1 cellular context compared by ENCODE assay signal in the genomic region with DNA sequence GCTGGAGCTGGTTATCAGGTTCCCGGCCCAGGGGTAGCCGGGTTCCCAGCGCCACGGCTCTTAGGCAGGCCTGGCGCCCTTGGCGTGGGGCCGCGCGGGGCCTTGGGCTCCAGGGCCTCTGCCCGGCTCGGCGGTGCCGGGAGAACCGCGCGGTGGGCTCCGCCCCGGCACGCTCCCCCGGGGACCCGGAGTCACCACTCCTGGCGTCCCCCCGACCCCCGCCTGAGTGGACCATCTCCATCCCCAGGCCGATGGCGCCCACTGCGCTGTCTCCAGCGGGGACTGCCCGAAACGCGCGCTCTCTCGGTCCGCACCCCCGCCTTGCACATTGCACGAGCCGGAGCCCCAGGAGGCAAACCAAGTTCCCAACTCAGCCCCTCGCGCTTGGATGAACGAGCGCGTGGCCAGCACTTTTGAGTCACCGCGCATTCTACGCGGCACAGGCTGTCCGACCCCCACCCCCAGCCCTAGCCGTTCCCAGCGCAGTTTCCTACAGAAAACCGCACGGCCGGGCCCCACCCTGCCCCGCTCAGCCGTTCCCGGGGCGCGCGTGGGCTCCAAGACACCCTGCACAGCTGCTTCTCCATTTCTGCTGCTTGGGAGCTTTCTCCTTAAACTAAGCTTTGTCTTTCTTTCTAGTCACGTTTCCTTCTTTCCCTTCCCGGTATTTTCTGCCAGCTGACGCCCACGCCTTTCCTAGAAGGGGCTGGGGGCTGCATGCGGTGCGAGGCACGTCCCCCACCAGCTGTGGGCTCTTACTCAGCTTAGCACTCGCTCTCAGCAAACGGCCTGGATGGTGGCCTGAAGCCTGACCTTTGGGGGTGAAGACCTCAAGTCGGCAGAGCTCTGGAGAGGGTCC.
TF ChIP-seq lines count a peak whose summit lies in the region.

No MANE protein-coding gene starts in this region.

TF ChIP-seq in HepG2, 621 proteins besides CTCF, POLR2A, EP300 and RAD21 (continued from another document and continues in another):
- TF ChIP-seq CERS6 (CRISPR knock-in tag; IDR thresholded peaks at IDR 0.05) (no peak), ZNF263 (CRISPR knock-in tag; IDR thresholded peaks at IDR 0.05) (0 out of 2 replicates have a peak, but pooled peaks have one; percentile 6), TEAD3 (CRISPR knock-in tag; optimal IDR thresholded peaks at IDR 0.05; ENCODE audit: borderline replicate concordance) (no peak), KMT2A (CRISPR knock-in tag; IDR thresholded peaks at IDR 0.05) (peak; percentile 62; the same call in 1 of the 2 replicates), TRIM24 (CRISPR knock-in tag; IDR thresholded peaks at IDR 0.05) (no peak), MXD4 (CRISPR knock-in tag; IDR thresholded peaks at IDR 0.05) (peak; percentile 40; the same call in 1 of the 2 replicates), ARNTL (CRISPR knock-in tag; IDR thresholded peaks at IDR 0.05) (no peak), AHR (CRISPR knock-in tag; IDR thresholded peaks at IDR 0.05) (0 out of 2 replicates have a peak, but pooled peaks have one; percentile 14), ZMAT3 (CRISPR knock-in tag; conservative IDR thresholded peaks at IDR 0.05) (0 out of 2 replicates have a peak, but pooled peaks have one; percentile 39), AFF4 (CRISPR knock-in tag; IDR thresholded peaks at IDR 0.05) (no peak), ZNF775 (CRISPR knock-in tag; IDR thresholded peaks at IDR 0.05; ENCODE audit: borderline replicate concordance) (no peak), ZNF777 (CRISPR knock-in tag; IDR thresholded peaks at IDR 0.05) (0 out of 2 replicates have a peak, but pooled peaks have one; percentile 3), RBM39 (IDR thresholded peaks at IDR 0.05; ENCODE audit: low read depth, low read length, poor library complexity, severe bottlenecking) (peak; percentile 64), ZFP1 (CRISPR knock-in tag; IDR thresholded peaks at IDR 0.05) (0 out of 2 replicates have a peak, but pooled peaks have one; percentile 8), KLF13 (CRISPR knock-in tag; IDR thresholded peaks at IDR 0.05) (no peak), ZNF33B (CRISPR knock-in tag; IDR thresholded peaks at IDR 0.05) (peak; percentile 35; the same call in 1 of the 2 replicates), GABPB1 (CRISPR knock-in tag; IDR thresholded peaks at IDR 0.05) (0 out of 2 replicates have a peak, but pooled peaks have one; percentile 16), ZNF891 (CRISPR knock-in tag; IDR thresholded peaks at IDR 0.05) (peak; percentile 25; the same call in 1 of the 2 replicates), ZBTB38 (CRISPR knock-in tag; IDR thresholded peaks at IDR 0.05) (peak; percentile 80), TP53 (CRISPR knock-in tag; conservative IDR thresholded peaks at IDR 0.05) (no peak), RBFOX2 (IDR thresholded peaks at IDR 0.05; ENCODE audit: low read depth, low read length) (peak; percentile 86), HNRNPLL (IDR thresholded peaks at IDR 0.05; ENCODE audit: low read depth, low read length, poor library complexity, severe bottlenecking) (peak; percentile 72), POLR2G (IDR thresholded peaks at IDR 0.05; ENCODE audit: low read depth, low read length) (peak; percentile 78), ZNF800 (CRISPR knock-in tag; IDR thresholded peaks at IDR 0.05) (0 out of 2 replicates have a peak, but pooled peaks have one; percentile 51), ATRX (CRISPR knock-in tag; IDR thresholded peaks at IDR 0.05; ENCODE audit: borderline replicate concordance) (no peak), KLF11 (CRISPR knock-in tag; IDR thresholded peaks at IDR 0.05) (no peak), YY1 (IDR thresholded peaks at IDR 0.05; ENCODE audit: insufficient read depth, insufficient replicate concordance, low read depth, low read length) (peak; percentile 66), TBX2 (CRISPR knock-in tag; IDR thresholded peaks at IDR 0.05; ENCODE audit: borderline replicate concordance) (0 out of 2 replicates have a peak, but pooled peaks have one; percentile 24), NCOA2 (CRISPR knock-in tag; IDR thresholded peaks at IDR 0.05) (0 out of 2 replicates have a peak, but pooled peaks have one; percentile 10), MAFG (CRISPR knock-in tag; IDR thresholded peaks at IDR 0.05) (0 out of 2 replicates have a peak, but pooled peaks have one; percentile 6)
- TF ChIP-seq, protein P1, sequence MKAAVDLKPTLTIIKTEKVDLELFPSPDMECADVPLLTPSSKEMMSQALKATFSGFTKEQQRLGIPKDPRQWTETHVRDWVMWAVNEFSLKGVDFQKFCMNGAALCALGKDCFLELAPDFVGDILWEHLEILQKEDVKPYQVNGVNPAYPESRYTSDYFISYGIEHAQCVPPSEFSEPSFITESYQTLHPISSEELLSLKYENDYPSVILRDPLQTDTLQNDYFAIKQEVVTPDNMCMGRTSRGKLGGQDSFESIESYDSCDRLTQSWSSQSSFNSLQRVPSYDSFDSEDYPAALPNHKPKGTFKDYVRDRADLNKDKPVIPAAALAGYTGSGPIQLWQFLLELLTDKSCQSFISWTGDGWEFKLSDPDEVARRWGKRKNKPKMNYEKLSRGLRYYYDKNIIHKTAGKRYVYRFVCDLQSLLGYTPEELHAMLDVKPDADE (CRISPR knock-in tag; IDR thresholded peaks at IDR 0.05): no peak
- TF ChIP-seq, protein P2, sequence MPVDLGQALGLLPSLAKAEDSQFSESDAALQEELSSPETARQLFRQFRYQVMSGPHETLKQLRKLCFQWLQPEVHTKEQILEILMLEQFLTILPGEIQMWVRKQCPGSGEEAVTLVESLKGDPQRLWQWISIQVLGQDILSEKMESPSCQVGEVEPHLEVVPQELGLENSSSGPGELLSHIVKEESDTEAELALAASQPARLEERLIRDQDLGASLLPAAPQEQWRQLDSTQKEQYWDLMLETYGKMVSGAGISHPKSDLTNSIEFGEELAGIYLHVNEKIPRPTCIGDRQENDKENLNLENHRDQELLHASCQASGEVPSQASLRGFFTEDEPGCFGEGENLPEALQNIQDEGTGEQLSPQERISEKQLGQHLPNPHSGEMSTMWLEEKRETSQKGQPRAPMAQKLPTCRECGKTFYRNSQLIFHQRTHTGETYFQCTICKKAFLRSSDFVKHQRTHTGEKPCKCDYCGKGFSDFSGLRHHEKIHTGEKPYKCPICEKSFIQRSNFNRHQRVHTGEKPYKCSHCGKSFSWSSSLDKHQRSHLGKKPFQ (CRISPR knock-in tag; IDR thresholded peaks at IDR 0.05; ENCODE audit: insufficient replicate concordance): peak; percentile 59
- TF ChIP-seq, protein P3, sequence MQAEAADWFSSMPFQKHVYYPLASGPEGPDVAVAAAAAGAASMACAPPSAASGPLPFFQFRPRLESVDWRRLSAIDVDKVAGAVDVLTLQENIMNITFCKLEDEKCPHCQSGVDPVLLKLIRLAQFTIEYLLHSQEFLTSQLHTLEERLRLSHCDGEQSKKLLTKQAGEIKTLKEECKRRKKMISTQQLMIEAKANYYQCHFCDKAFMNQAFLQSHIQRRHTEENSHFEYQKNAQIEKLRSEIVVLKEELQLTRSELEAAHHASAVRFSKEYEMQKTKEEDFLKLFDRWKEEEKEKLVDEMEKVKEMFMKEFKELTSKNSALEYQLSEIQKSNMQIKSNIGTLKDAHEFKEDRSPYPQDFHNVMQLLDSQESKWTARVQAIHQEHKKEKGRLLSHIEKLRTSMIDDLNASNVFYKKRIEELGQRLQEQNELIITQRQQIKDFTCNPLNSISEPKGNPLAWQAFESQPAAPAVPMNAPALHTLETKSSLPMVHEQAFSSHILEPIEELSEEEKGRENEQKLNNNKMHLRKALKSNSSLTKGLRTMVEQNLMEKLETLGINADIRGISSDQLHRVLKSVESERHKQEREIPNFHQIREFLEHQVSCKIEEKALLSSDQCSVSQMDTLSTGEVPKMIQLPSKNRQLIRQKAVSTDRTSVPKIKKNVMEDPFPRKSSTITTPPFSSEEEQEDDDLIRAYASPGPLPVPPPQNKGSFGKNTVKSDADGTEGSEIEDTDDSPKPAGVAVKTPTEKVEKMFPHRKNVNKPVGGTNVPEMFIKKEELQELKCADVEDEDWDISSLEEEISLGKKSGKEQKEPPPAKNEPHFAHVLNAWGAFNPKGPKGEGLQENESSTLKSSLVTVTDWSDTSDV (CRISPR knock-in tag; IDR thresholded peaks at IDR 0.05): 0 out of 2 replicates have a peak, but pooled peaks have one; percentile 41
- TF ChIP-seq, protein P4, sequence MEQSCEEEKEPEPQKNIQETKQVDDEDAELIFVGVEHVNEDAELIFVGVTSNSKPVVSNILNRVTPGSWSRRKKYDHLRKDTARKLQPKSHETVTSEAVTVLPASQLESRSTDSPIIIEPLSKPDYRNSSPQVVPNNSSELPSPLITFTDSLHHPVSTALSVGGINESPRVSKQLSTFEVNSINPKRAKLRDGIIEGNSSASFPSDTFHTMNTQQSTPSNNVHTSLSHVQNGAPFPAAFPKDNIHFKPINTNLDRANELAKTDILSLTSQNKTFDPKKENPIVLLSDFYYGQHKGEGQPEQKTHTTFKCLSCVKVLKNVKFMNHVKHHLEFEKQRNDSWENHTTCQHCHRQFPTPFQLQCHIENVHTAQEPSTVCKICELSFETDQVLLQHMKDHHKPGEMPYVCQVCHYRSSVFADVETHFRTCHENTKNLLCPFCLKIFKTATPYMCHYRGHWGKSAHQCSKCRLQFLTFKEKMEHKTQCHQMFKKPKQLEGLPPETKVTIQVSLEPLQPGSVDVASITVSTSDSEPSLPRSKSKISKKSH (CRISPR knock-in tag; IDR thresholded peaks at IDR 0.05; ENCODE audit: borderline replicate concordance): 0 out of 2 replicates have a peak, but pooled peaks have one; percentile 59
- TF ChIP-seq, protein P5, sequence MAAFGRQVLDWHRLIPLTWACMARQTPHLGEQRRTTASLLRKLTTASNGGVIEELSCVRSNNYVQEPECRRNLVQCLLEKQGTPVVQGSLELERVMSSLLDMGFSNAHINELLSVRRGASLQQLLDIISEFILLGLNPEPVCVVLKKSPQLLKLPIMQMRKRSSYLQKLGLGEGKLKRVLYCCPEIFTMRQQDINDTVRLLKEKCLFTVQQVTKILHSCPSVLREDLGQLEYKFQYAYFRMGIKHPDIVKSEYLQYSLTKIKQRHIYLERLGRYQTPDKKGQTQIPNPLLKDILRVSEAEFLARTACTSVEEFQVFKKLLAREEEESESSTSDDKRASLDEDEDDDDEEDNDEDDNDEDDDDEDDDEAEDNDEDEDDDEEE (CRISPR knock-in tag; IDR thresholded peaks at IDR 0.05): 0 out of 2 replicates have a peak, but pooled peaks have one; percentile 3
- TF ChIP-seq, protein P6, sequence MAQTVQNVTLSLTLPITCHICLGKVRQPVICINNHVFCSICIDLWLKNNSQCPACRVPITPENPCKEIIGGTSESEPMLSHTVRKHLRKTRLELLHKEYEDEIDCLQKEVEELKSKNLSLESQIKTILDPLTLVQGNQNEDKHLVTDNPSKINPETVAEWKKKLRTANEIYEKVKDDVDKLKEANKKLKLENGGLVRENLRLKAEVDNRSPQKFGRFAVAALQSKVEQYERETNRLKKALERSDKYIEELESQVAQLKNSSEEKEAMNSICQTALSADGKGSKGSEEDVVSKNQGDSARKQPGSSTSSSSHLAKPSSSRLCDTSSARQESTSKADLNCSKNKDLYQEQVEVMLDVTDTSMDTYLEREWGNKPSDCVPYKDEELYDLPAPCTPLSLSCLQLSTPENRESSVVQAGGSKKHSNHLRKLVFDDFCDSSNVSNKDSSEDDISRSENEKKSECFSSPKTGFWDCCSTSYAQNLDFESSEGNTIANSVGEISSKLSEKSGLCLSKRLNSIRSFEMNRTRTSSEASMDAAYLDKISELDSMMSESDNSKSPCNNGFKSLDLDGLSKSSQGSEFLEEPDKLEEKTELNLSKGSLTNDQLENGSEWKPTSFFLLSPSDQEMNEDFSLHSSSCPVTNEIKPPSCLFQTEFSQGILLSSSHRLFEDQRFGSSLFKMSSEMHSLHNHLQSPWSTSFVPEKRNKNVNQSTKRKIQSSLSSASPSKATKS (CRISPR knock-in tag; IDR thresholded peaks at IDR 0.05): no peak
